In the genomic region with DNA sequence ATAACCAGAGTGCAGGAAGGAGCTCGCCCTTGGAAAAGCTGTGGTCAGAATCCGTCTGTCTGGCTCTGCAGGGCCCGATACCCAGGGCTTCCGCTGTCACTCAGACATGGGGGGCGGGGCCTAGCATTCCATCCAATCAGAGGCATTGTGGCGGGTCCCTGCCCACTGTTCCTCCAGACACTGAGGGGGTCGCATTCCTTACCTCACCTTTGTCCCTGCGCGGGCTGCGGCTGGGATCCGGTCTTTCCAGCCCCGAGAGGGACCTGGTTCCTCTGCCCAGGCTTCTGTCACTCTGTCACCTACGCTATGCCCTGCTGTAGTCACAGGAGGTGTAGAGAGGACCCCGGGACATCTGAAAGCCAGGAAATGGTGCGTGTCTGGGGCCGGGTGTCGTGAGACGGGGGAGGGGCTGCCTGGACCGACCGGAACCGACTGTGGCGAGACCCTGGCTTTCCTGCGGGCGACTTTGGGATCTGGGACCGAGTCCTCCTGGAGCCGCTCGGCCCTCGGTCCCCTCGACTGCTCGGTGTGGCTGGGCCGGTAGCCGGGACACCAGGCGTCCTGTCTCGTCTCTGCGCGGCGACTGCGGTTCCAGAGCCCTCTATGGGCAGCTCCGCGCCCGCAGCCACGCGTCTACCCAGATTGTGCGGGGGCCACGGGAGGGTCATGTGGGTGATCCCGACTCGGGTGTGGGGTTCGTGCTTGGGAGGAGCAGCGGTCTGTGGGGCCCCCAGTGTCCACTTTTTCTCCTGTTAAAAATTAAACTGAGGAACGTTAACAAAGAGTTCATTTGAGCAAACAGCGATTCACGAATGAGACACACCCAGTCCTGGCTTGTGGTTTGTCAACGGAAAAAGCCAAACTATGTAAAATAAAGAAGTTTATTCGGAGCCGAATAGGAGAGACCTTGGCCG, we compare ENCODE assay signal across 1 cellular context.
TF ChIP-seq lines count a peak whose summit lies in the region.

A gene (plus strand): TSS at position 165 of the 914 bp plus-strand sequence. CDS start 142 bp downstream, at position 307.

TF ChIP-seq in HepG2, 621 proteins besides CTCF, POLR2A, EP300 and RAD21 (continued from another document and continues in another):
- TF ChIP-seq, protein P1, sequence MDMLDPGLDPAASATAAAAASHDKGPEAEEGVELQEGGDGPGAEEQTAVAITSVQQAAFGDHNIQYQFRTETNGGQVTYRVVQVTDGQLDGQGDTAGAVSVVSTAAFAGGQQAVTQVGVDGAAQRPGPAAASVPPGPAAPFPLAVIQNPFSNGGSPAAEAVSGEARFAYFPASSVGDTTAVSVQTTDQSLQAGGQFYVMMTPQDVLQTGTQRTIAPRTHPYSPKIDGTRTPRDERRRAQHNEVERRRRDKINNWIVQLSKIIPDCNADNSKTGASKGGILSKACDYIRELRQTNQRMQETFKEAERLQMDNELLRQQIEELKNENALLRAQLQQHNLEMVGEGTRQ (IDR thresholded peaks at IDR 0.05; ENCODE audit: low read depth, low read length) = no peak
- TF ChIP-seq, protein P1 (CRISPR knock-in tag; IDR thresholded peaks at IDR 0.05; ENCODE audit: borderline replicate concordance) = peak; percentile 66; the same call in 1 of the 2 replicates
- TF ChIP-seq ZKSCAN8 (CRISPR knock-in tag; IDR thresholded peaks at IDR 0.05; ENCODE audit: borderline replicate concordance) (no peak), CEBPB (IDR thresholded peaks at IDR 0.05; ENCODE audit: borderline replicate concordance, low read depth, low read length) (no peak), NPAS2 (CRISPR knock-in tag; IDR thresholded peaks at IDR 0.05; ENCODE audit: borderline replicate concordance) (no peak), TMF1 (CRISPR knock-in tag; IDR thresholded peaks at IDR 0.05; ENCODE audit: low read depth) (0 out of 2 replicates have a peak, but pooled peaks have one; percentile 14), ZNF34 (CRISPR knock-in tag; IDR thresholded peaks at IDR 0.05; ENCODE audit: borderline replicate concordance) (no peak), ZNF883 (CRISPR knock-in tag; IDR thresholded peaks at IDR 0.05; ENCODE audit: not compliant biosample characterization) (peak; percentile 96), SAP130 (CRISPR knock-in tag; IDR thresholded peaks at IDR 0.05; ENCODE audit: low read depth) (peak; percentile 82), EHMT2 (IDR thresholded peaks at IDR 0.05; ENCODE audit: borderline replicate concordance, low read depth, low read length) (no peak), PCBP2 (optimal IDR thresholded peaks at IDR 0.05; ENCODE audit: low read depth, low read length, poor library complexity, severe bottlenecking) (no peak), AHR (CRISPR knock-in tag; IDR thresholded peaks at IDR 0.05) (peak; percentile 28; the same call in 1 of the 2 replicates), ZMYM3 (CRISPR knock-in tag; IDR thresholded peaks at IDR 0.05) (no peak; the same call in 1 of the 2 replicates), ZNF484 (CRISPR knock-in tag; IDR thresholded peaks at IDR 0.05; ENCODE audit: borderline replicate concordance, low read depth) (no peak), EED (CRISPR knock-in tag; IDR thresholded peaks at IDR 0.05) (peak; percentile 96), SMAD1 (CRISPR knock-in tag; IDR thresholded peaks at IDR 0.05; ENCODE audit: borderline replicate concordance, low read depth) (peak; percentile 66; the same call in 1 of the 2 replicates)
- TF ChIP-seq, protein P2, sequence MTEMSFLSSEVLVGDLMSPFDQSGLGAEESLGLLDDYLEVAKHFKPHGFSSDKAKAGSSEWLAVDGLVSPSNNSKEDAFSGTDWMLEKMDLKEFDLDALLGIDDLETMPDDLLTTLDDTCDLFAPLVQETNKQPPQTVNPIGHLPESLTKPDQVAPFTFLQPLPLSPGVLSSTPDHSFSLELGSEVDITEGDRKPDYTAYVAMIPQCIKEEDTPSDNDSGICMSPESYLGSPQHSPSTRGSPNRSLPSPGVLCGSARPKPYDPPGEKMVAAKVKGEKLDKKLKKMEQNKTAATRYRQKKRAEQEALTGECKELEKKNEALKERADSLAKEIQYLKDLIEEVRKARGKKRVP (CRISPR knock-in tag; IDR thresholded peaks at IDR 0.05) = peak in 1 of 2 experiments; percentile 36; a peak in 1 of 4 replicates
- TF ChIP-seq, protein P3, sequence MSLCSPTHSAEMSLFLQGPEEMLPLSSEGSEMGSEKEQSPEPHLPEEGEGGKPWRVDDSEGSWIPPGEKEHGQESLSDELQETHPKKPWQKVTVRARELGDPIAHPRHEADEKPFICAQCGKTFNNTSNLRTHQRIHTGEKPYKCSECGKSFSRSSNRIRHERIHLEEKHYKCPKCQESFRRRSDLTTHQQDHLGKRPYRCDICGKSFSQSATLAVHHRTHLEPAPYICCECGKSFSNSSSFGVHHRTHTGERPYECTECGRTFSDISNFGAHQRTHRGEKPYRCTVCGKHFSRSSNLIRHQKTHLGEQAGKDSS (CRISPR knock-in tag; IDR thresholded peaks at IDR 0.05; ENCODE audit: borderline replicate concordance, low read depth) = peak; percentile 68; the same call in 1 of the 2 replicates
- TF ChIP-seq, protein P4, sequence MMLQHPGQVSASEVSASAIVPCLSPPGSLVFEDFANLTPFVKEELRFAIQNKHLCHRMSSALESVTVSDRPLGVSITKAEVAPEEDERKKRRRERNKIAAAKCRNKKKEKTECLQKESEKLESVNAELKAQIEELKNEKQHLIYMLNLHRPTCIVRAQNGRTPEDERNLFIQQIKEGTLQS (CRISPR knock-in tag; IDR thresholded peaks at IDR 0.05) = no peak
- TF ChIP-seq, protein P5, sequence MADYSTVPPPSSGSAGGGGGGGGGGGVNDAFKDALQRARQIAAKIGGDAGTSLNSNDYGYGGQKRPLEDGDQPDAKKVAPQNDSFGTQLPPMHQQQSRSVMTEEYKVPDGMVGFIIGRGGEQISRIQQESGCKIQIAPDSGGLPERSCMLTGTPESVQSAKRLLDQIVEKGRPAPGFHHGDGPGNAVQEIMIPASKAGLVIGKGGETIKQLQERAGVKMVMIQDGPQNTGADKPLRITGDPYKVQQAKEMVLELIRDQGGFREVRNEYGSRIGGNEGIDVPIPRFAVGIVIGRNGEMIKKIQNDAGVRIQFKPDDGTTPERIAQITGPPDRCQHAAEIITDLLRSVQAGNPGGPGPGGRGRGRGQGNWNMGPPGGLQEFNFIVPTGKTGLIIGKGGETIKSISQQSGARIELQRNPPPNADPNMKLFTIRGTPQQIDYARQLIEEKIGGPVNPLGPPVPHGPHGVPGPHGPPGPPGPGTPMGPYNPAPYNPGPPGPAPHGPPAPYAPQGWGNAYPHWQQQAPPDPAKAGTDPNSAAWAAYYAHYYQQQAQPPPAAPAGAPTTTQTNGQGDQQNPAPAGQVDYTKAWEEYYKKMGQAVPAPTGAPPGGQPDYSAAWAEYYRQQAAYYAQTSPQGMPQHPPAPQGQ (CRISPR knock-in tag; IDR thresholded peaks at IDR 0.05; ENCODE audit: borderline replicate concordance) = peak; percentile 77; the same call in 1 of the 2 replicates
- TF ChIP-seq, protein P6, sequence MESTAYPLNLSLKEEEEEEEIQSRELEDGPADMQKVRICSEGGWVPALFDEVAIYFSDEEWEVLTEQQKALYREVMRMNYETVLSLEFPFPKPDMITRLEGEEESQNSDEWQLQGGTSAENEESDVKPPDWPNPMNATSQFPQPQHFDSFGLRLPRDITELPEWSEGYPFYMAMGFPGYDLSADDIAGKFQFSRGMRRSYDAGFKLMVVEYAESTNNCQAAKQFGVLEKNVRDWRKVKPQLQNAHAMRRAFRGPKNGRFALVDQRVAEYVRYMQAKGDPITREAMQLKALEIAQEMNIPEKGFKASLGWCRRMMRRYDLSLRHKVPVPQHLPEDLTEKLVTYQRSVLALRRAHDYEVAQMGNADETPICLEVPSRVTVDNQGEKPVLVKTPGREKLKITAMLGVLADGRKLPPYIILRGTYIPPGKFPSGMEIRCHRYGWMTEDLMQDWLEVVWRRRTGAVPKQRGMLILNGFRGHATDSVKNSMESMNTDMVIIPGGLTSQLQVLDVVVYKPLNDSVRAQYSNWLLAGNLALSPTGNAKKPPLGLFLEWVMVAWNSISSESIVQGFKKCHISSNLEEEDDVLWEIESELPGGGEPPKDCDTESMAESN (CRISPR knock-in tag; conservative IDR thresholded peaks at IDR 0.05) = peak; percentile 71
- TF ChIP-seq, protein P7, sequence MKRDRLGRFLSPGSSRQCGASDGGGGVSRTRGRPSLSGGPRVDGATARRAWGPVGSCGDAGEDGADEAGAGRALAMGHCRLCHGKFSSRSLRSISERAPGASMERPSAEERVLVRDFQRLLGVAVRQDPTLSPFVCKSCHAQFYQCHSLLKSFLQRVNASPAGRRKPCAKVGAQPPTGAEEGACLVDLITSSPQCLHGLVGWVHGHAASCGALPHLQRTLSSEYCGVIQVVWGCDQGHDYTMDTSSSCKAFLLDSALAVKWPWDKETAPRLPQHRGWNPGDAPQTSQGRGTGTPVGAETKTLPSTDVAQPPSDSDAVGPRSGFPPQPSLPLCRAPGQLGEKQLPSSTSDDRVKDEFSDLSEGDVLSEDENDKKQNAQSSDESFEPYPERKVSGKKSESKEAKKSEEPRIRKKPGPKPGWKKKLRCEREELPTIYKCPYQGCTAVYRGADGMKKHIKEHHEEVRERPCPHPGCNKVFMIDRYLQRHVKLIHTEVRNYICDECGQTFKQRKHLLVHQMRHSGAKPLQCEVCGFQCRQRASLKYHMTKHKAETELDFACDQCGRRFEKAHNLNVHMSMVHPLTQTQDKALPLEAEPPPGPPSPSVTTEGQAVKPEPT (CRISPR knock-in tag; IDR thresholded peaks at IDR 0.05; ENCODE audit: low read depth) = peak; percentile 79; the same call in 1 of the 2 replicates
- TF ChIP-seq, protein P8, sequence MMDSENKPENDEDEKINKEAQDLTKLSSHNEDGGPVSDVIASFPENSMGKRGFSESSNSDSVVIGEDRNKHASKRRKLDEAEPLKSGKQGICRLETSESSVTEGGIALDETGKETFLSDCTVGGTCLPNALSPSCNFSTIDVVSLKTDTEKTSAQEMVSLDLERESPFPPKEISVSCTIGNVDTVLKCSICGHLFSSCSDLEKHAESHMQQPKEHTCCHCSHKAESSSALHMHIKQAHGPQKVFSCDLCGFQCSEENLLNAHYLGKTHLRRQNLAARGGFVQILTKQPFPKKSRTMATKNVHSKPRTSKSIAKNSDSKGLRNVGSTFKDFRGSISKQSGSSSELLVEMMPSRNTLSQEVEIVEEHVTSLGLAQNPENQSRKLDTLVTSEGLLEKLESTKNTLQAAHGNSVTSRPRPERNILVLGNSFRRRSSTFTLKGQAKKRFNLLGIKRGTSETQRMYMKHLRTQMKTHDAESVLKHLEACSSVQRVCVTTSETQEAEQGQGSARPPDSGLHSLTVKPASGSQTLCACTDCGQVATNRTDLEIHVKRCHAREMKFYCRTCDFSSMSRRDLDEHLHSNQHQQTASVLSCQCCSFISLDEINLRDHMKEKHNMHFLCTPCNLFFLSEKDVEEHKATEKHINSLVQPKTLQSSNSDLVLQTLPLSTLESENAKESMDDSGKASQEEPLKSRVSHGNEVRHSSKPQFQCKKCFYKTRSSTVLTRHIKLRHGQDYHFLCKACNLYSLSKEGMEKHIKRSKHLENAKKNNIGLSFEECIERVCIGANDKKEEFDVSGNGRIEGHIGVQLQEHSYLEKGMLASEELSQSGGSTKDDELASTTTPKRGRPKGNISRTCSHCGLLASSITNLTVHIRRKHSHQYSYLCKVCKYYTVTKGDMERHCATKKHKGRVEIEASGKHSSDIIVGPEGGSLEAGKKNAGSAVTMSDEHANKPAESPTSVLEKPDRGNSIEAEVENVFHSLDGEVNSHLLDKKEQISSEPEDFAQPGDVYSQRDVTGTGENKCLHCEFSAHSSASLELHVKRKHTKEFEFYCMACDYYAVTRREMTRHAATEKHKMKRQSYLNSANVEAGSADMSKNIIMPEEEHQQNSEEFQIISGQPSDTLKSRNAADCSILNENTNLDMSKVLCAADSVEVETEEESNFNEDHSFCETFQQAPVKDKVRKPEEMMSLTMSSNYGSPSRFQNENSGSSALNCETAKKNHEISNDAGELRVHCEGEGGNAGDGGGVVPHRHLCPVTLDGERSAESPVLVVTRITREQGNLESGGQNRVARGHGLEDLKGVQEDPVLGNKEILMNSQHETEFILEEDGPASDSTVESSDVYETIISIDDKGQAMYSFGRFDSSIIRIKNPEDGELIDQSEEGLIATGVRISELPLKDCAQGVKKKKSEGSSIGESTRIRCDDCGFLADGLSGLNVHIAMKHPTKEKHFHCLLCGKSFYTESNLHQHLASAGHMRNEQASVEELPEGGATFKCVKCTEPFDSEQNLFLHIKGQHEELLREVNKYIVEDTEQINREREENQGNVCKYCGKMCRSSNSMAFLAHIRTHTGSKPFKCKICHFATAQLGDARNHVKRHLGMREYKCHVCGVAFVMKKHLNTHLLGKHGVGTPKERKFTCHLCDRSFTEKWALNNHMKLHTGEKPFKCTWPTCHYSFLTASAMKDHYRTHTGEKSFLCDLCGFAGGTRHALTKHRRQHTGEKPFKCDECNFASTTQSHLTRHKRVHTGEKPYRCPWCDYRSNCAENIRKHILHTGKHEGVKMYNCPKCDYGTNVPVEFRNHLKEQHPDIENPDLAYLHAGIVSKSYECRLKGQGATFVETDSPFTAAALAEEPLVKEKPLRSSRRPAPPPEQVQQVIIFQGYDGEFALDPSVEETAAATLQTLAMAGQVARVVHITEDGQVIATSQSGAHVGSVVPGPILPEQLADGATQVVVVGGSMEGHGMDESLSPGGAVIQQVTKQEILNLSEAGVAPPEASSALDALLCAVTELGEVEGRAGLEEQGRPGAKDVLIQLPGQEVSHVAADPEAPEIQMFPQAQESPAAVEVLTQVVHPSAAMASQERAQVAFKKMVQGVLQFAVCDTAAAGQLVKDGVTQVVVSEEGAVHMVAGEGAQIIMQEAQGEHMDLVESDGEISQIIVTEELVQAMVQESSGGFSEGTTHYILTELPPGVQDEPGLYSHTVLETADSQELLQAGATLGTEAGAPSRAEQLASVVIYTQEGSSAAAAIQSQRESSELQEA (CRISPR knock-in tag; IDR thresholded peaks at IDR 0.05; ENCODE audit: not compliant biosample characterization) = peak; percentile 46
- TF ChIP-seq, protein P9, sequence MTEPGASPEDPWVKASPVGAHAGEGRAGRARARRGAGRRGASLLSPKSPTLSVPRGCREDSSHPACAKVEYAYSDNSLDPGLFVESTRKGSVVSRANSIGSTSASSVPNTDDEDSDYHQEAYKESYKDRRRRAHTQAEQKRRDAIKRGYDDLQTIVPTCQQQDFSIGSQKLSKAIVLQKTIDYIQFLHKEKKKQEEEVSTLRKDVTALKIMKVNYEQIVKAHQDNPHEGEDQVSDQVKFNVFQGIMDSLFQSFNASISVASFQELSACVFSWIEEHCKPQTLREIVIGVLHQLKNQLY (CRISPR knock-in tag; IDR thresholded peaks at IDR 0.05) = 0 out of 2 replicates have a peak, but pooled peaks have one; percentile 25
